In the genomic region with DNA sequence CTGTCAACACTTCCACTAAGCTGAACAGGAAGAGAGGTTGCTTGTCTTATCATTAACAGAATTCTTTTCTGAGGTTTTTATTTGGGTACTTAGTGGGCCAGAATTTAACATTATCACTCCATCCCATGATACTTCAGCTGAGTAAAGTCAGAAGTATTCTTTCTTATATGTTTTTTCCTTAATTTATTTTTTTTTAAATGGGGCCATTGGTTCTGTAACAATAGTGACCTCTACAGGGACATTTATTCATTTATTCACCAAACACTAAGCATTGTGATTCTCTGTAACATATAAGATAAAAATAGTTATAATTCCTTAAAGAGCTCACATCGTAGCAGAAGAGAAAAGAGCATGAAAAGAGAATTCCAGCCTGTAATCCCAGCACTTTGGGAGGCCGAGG, we compare ENCODE assay signal across 22 cellular contexts. TPM values are rescaled to one million over a fixed set of nuclear protein-coding genes. Genes with fewer than 3 reads are reported as not detected.
A peak's percentile ranks its signal among the peaks of the same experiment; 100 is the strongest.
DNase-seq lines count a peak whose midpoint lies in the region; ATAC-seq, FAIRE-seq and TF ChIP-seq lines count a peak whose summit lies in the region.
"Had no signal": no experiment of that assay in that cellular context is flagged by ENCODE, and none has a peak within 500 bp of the region (broad histone marks: within the 10 kb centered on the region; RNA-seq: fewer than 3 reads in every experiment).

No MANE protein-coding gene starts in this region.

- no peak overlapping the region for H3K27ac ChIP-seq in astrocyte (ENCODE audit: low read depth, low read length)

- H3K36me3 Mint-ChIP-seq in astrocyte (ENCODE audit: low read depth, unreplicated experiment) = peaks cover 2% of the 10 kb centered on the region
- H3K36me3 Mint-ChIP-seq: activated naive CD4-positive, alpha-beta T cell treated with anti-CD3 and anti-CD28 coated beads, Interleukin-2, amount 10 ng/mL, durations not matched to agents 7 days and 5 days; CD8-positive, alpha-beta memory T cell; type B pancreatic cell had no signal

- FAIRE-seq in astrocyte (lab: Jason Lieb, UNC) = no peak

- H3K79me2 ChIP-seq in astrocyte (ENCODE audit: insufficient read depth, low read length) = no peaks in the 10 kb centered on the region

- peaks cover 3% of the 10 kb centered on the region for H3K4me1 ChIP-seq in astrocyte (ENCODE audit: insufficient read depth, low read length)

- peaks cover 6% of the 10 kb centered on the region for H3K4me1 Mint-ChIP-seq in astrocyte (ENCODE audit: low read depth, unreplicated experiment)
- H3K4me1 Mint-ChIP-seq: activated naive CD4-positive, alpha-beta T cell treated with anti-CD3 and anti-CD28 coated beads, Interleukin-2, amount 10 ng/mL, durations not matched to agents 7 days and 5 days had no signal

- no peaks in the 10 kb centered on the region for H3K27me3 ChIP-seq in astrocyte (ENCODE audit: insufficient read depth, low read length)

- H3K27ac Mint-ChIP-seq in astrocyte (ENCODE audit: unreplicated experiment) = no peak overlapping the region
- H3K27ac Mint-ChIP-seq: activated naive CD4-positive, alpha-beta T cell treated with anti-CD3 and anti-CD28 coated beads, Interleukin-2, amount 10 ng/mL, durations not matched to agents 7 days and 5 days; brain; stimulated activated naive CD8-positive, alpha-beta T cell treated with anti-CD3 and anti-CD28 coated beads, Interleukin-15, Interleukin-2, amounts not matched to agents 100 ng/mL and 50 ng/mL, for 24 hours; type B pancreatic cell had no signal

- H3K4me2 ChIP-seq in astrocyte (ENCODE audit: low read length) = no peak overlapping the region

- no peaks in the 10 kb centered on the region for H3K9me3 Mint-ChIP-seq in astrocyte (ENCODE audit: unreplicated experiment)
- H3K9me3 Mint-ChIP-seq: activated naive CD4-positive, alpha-beta T cell treated with anti-CD3 and anti-CD28 coated beads, Interleukin-2, amount 10 ng/mL, durations not matched to agents 7 days and 5 days; stimulated activated naive CD8-positive, alpha-beta T cell treated with anti-CD3 and anti-CD28 coated beads, Interleukin-15, Interleukin-2, amounts not matched to agents 100 ng/mL and 50 ng/mL, for 24 hours; type B pancreatic cell had no signal

- no peak overlapping the region for H3K4me3 Mint-ChIP-seq in astrocyte (ENCODE audit: unreplicated experiment)
- H3K4me3 Mint-ChIP-seq: activated naive CD4-positive, alpha-beta T cell treated with anti-CD3 and anti-CD28 coated beads, Interleukin-2, amount 10 ng/mL, durations not matched to agents 7 days and 5 days; brain; CD8-positive, alpha-beta memory T cell; stimulated activated naive CD8-positive, alpha-beta T cell treated with anti-CD3 and anti-CD28 coated beads, Interleukin-15, Interleukin-2, amounts not matched to agents 100 ng/mL and 50 ng/mL, for 24 hours; type B pancreatic cell had no signal

- ATAC-seq in HG02981 (IDR thresholded peaks at IDR 0.05; ENCODE audit: unreplicated experiment) = no peak

- H3K9ac ChIP-seq in astrocyte (ENCODE audit: low read length) = no peak overlapping the region

- no peaks in the 10 kb centered on the region for H3K9me3 ChIP-seq in astrocyte (ENCODE audit: insufficient read depth, low read depth, low read length)

- in situ Hi-C loops in ACHN (cut with HindIII; ENCODE audit: low pct_ligation_motif_present, low pct_unique_long_range_greater_than_20kb, low sequenced_read_pairs) (no loop called here), KBM-7 (cut with MboI; ENCODE audit: low pct_unique_long_range_greater_than_20kb, low sequenced_read_pairs) (no loop called here)

- no peak overlapping the region for H3K4me3 ChIP-seq in astrocyte (ENCODE audit: insufficient read depth, low read depth, low read length)

- H4K20me1 ChIP-seq in astrocyte (ENCODE audit: insufficient read depth, low read length) = no peaks in the 10 kb centered on the region

- DNase-seq in ACHN (peak; percentile 18), HT1080 (ENCODE audit: low read depth) (peak; percentile 11), astrocyte (ENCODE audit: low read depth) (peak; percentile 38), foreskin melanocyte (peak; percentile 12), KBM-7 (no peak), NCI-H1694 treated with DMSO at 0.1 percent for 48 hours (lab: John Stamatoyannopoulos, UW) (no peak)
- DNase-seq in stimulated activated naive CD4-positive, alpha-beta T cell (lab: John Stamatoyannopoulos, UW) = no peak
- DNase-seq: activated CD4-positive, alpha-beta T cell treated with anti-CD3 and anti-CD28 coated beads, Interleukin-2, amount 50 U/mL, for 48 hours; activated naive CD4-positive, alpha-beta T cell treated with anti-CD3 and anti-CD28 coated beads, Interleukin-2, amount 10 ng/mL, durations not matched to agents 7 days and 5 days; activated T-cell treated with anti-CD3 and anti-CD28 coated beads, Interleukin-2, amount 50 U/mL, for 1 hour; CD8-positive, alpha-beta memory T cell; effector CD8-positive, alpha-beta T cell; NCI-H774; stimulated activated CD4-positive, alpha-beta T cell treated with anti-CD3 and anti-CD28 coated beads, Interleukin-15, amount 100 ng/mL, for 24 hours; SW 1271 had no signal

- H2AFZ ChIP-seq in astrocyte (ENCODE audit: low read depth, low read length) = no peak overlapping the region

- H3K36me3 ChIP-seq in astrocyte (ENCODE audit: insufficient read depth, low read length) = no peaks in the 10 kb centered on the region

- TF ChIP-seq CTCF in astrocyte (IDR thresholded peaks at IDR 0.05; ENCODE audit: insufficient read depth, low read depth, low read length) = peak; percentile 3

- H3K27me3 Mint-ChIP-seq in astrocyte (ENCODE audit: low read depth, unreplicated experiment) = peaks cover 7% of the 10 kb centered on the region
- H3K27me3 Mint-ChIP-seq: activated naive CD4-positive, alpha-beta T cell treated with anti-CD3 and anti-CD28 coated beads, Interleukin-2, amount 10 ng/mL, durations not matched to agents 7 days and 5 days; CD8-positive, alpha-beta memory T cell; stimulated activated naive CD8-positive, alpha-beta T cell treated with anti-CD3 and anti-CD28 coated beads, Interleukin-15, Interleukin-2, amounts not matched to agents 100 ng/mL and 50 ng/mL, for 24 hours; type B pancreatic cell had no signal

RNA-seq across cellular contexts. Expression of gene GREM2, which starts 9.8 kb away (rescaled TPM):
- not detected in 2 replicates for total RNA-seq in HT1080 (2014; rRNA removed; shearing (Covaris generic))
- 0.12 and 0.21 TPM in 2 replicates for polyA plus RNA-seq in HT1080 (2015; cell fraction: cytosol; rRNA removed)
- 0.22 and 0.32 TPM in 2 replicates for polyA plus RNA-seq in HT1080 (2015; cell fraction: nucleus; rRNA removed)
- 0.14 and 0.50 TPM in 2 replicates for total RNA-seq in astrocyte
- total RNA-seq: CD8-positive, alpha-beta memory T cell; Daoy; pulmonary artery endothelial cell; RPMI7951 had no signal

Comparison
In these comparisons a context has a peak if more than half of its experiments do, and no peak if none do; other contexts are left out.
1. DNase-seq: peak in ACHN (single experiment), HT1080 (single experiment), astrocyte (single experiment) and foreskin melanocyte (single experiment); none in KBM-7 (single experiment), stimulated activated naive CD4-positive, alpha-beta T cell (0 of 6) and NCI-H1694 treated with DMSO at 0.1 percent for 48 hours (single experiment).